8 cellular contexts compared by ENCODE assay signal in genomic region chr3:120742198-120743080, GRCh38. TPM values are rescaled to one million over a fixed set of nuclear protein-coding genes. Genes with fewer than 3 reads are reported as not detected.
DNase-seq lines count a peak whose midpoint lies in the region; ATAC-seq and TF ChIP-seq lines count a peak whose summit lies in the region.

TSS of gene GTF2E1 (plus strand) at chr3:120742744. CDS start at chr3:120750553, 7,809 bp downstream.
TSS of gene RABL3 (minus strand) at chr3:120742516. CDS start at chr3:120742507, 9 bp downstream.

- H3K27me3 ChIP-seq in GM06990 (replicated peaks; ENCODE audit: control insufficient read depth, insufficient read depth, low read length) = no peaks in the 10 kb centered on the region
- no peaks in the 10 kb centered on the region for H3K27me3 ChIP-seq in suprapubic skin

- H3K9me3 ChIP-seq in suprapubic skin = no peaks in the 10 kb centered on the region

- no peak for TF ChIP-seq CTCF in GM06990 (IDR thresholded peaks at IDR 0.05; ENCODE audit: insufficient read depth, low read length, poor library complexity, severe bottlenecking)
- TF ChIP-seq CTCF in suprapubic skin (IDR thresholded peaks at IDR 0.05) = no peak

- WGBS in suprapubic skin = under 1% methylated on average over 43 of the region's 52 CpGs

- peak in 1 of 2 donors; percentile 46 for TF ChIP-seq POLR2A in suprapubic skin (IDR thresholded peaks at IDR 0.05)

- no peaks in the 10 kb centered on the region for H3K9me3 Mint-ChIP-seq in activated naive CD4-positive, alpha-beta T cell treated with anti-CD3 and anti-CD28 coated beads, Interleukin-2, amount 50 U/mL, for 24 hours

- H3K36me3 ChIP-seq in GM06990 (ENCODE audit: control insufficient read depth, insufficient read depth, low read length) (no peaks in the 10 kb centered on the region; the same call in 1 of the 2 replicates), suprapubic skin (peaks cover 6% of the 10 kb centered on the region)

- H3K4me3 ChIP-seq in GM06990 (replicated peaks; ENCODE audit: low read depth, low read length) (peak within 1 kb of the TSS; percentile 94), suprapubic skin (peak within 1 kb of the TSS; percentile 76)

- H3K36me3 Mint-ChIP-seq in activated naive CD4-positive, alpha-beta T cell treated with anti-CD3 and anti-CD28 coated beads, Interleukin-2, amount 50 U/mL, for 24 hours = peaks cover 3% of the 10 kb centered on the region

- peaks cover 21% of the 10 kb centered on the region for H3K4me1 ChIP-seq in suprapubic skin

- peak within 1 kb of the TSS; percentile 93 for H3K4me3 Mint-ChIP-seq in activated naive CD4-positive, alpha-beta T cell treated with anti-CD3 and anti-CD28 coated beads, Interleukin-2, amount 50 U/mL, for 24 hours

- H3K27ac ChIP-seq in suprapubic skin = peak within 1 kb of the TSS; percentile 95

- no peak for TF ChIP-seq EP300 in suprapubic skin (IDR thresholded peaks at IDR 0.05)

- DNase-seq in GM06990 (ENCODE audit: extremely low read depth, insufficient read length) = peak; percentile 91
- DNase-seq in NCI-H1092 (lab: John Stamatoyannopoulos, UW) = peak; percentile 99
- peak; percentile 100 for DNase-seq in globus pallidus (ENCODE audit: low spot score)
- DNase-seq in nucleus accumbens (lab: John Stamatoyannopoulos, UW) = peak; percentile 87 to 99 (median 97)
- peak; percentile 98 for DNase-seq in suprapubic skin (ENCODE audit: low spot score in 2 of 2)

- H3K27ac Mint-ChIP-seq in activated naive CD4-positive, alpha-beta T cell treated with anti-CD3 and anti-CD28 coated beads, Interleukin-2, amount 50 U/mL, for 24 hours = peak within 1 kb of the TSS; percentile 91

- no peaks in the 10 kb centered on the region for H3K27me3 Mint-ChIP-seq in activated naive CD4-positive, alpha-beta T cell treated with anti-CD3 and anti-CD28 coated beads, Interleukin-2, amount 50 U/mL, for 24 hours

- ATAC-seq in HG02588 (IDR thresholded peaks at IDR 0.05; ENCODE audit: unreplicated experiment) = peak; percentile 99
- ATAC-seq in SK-N-SH treated with all-trans-retinoic acid at 6 μM for 48 hours = peak; percentile 99

- peaks cover 39% of the 10 kb centered on the region for H3K4me1 Mint-ChIP-seq in activated naive CD4-positive, alpha-beta T cell treated with anti-CD3 and anti-CD28 coated beads, Interleukin-2, amount 50 U/mL, for 24 hours

TF ChIP-seq in SK-N-SH treated with all-trans-retinoic acid at 6 μM for 48 hours, 23 proteins besides CTCF, POLR2A, EP300 and RAD21:
- no peak for TF ChIP-seq CSDC2 (CRISPR knock-in tag; IDR thresholded peaks at IDR 0.05)
- TF ChIP-seq ZNF565 (CRISPR knock-in tag; conservative IDR thresholded peaks at IDR 0.05; ENCODE audit: low read depth) = no peak
- TF ChIP-seq TCF4 (CRISPR knock-in tag; IDR thresholded peaks at IDR 0.05; ENCODE audit: borderline replicate concordance) = no peak
- TF ChIP-seq CSRNP3 (CRISPR knock-in tag; IDR thresholded peaks at IDR 0.05) = no peak
- TF ChIP-seq ISL1 (CRISPR knock-in tag; IDR thresholded peaks at IDR 0.05) = no peak
- TF ChIP-seq PATZ1 (CRISPR knock-in tag; IDR thresholded peaks at IDR 0.05; ENCODE audit: borderline replicate concordance) = no peak
- no peak for TF ChIP-seq SNAI2 (CRISPR knock-in tag; IDR thresholded peaks at IDR 0.05)
- TF ChIP-seq PPARA (CRISPR knock-in tag; IDR thresholded peaks at IDR 0.05; ENCODE audit: borderline replicate concordance) = no peak
- no peak for TF ChIP-seq OSR1 (CRISPR knock-in tag; IDR thresholded peaks at IDR 0.05)
- TF ChIP-seq POU6F1 (CRISPR knock-in tag; IDR thresholded peaks at IDR 0.05; ENCODE audit: borderline replicate concordance, low read depth) = no peak
- no peak for TF ChIP-seq ZFP30 (CRISPR knock-in tag; IDR thresholded peaks at IDR 0.05)
- TF ChIP-seq TOX (CRISPR knock-in tag; IDR thresholded peaks at IDR 0.05; ENCODE audit: borderline replicate concordance) = no peak
- TF ChIP-seq TSHZ2 (CRISPR knock-in tag; IDR thresholded peaks at IDR 0.05) = no peak
- TF ChIP-seq ZNF70 (CRISPR knock-in tag; IDR thresholded peaks at IDR 0.05) = no peak
- no peak for TF ChIP-seq ZFP3 (CRISPR knock-in tag; IDR thresholded peaks at IDR 0.05)
- no peak for TF ChIP-seq RARB (CRISPR knock-in tag; IDR thresholded peaks at IDR 0.05)
- no peak for TF ChIP-seq ESRRG (CRISPR knock-in tag; IDR thresholded peaks at IDR 0.05)
TF ChIP-seq in SK-N-SH treated with all-trans-retinoic acid at 6 μM for 48 hours: peak in this region for 0.

RNA-seq across cellular contexts. Expression of gene GTF2E1, which starts in this region (rescaled TPM):
- total RNA-seq in suprapubic skin = 10 to 100 TPM in 1 of 4 donors, 1 to 10 TPM in 3; 5.2 to 16.4 (median 7.5) TPM

RNA-seq across cellular contexts. Expression of gene RABL3, which starts in this region (rescaled TPM):
- 10 to 100 TPM in 3 of 4 donors, 1 to 10 TPM in 1; 9.3 to 14.8 (median 12.6) TPM for total RNA-seq in suprapubic skin

Comparison
In these comparisons a context has a peak if more than half of its experiments do, and no peak if none do; other contexts are left out.
1. Peak in every context shown above with its lines: DNase-seq, ATAC-seq, H3K4me3 ChIP-seq and H3K27ac ChIP-seq.